ENCODE assay signal across 9 cellular contexts in genomic region chr6:37244430-37245310, GRCh38. TPM values are rescaled to one million over a fixed set of nuclear protein-coding genes. Genes with fewer than 3 reads are reported as not detected.
DNase-seq lines count a peak whose midpoint lies in the region; ATAC-seq and TF ChIP-seq lines count a peak whose summit lies in the region.
"Had no signal": no experiment of that assay in that cellular context is flagged by ENCODE, and none has a peak within 500 bp of the region (broad histone marks: within the 10 kb centered on the region; RNA-seq: fewer than 3 reads in every experiment).

No MANE protein-coding gene starts in this region.

- H2AK5ac ChIP-seq in trophoblast cell (ENCODE audit: low read length), result no peak overlapping the region

- ATAC-seq in GM19023 (IDR thresholded peaks at IDR 0.05; ENCODE audit: unreplicated experiment) (no peak), GM21528 (IDR thresholded peaks at IDR 0.05; ENCODE audit: low FRiP score, unreplicated experiment) (no peak)

- no peak overlapping the region for H3K14ac ChIP-seq in trophoblast cell (ENCODE audit: low read length)

- H2BK120ac ChIP-seq in trophoblast cell (ENCODE audit: insufficient read depth, low read length, poor library complexity), result peak overlapping the region; percentile 1

- H3K4me1 ChIP-seq in SJSA1 (replicated peaks), result peaks cover 54% of the 10 kb centered on the region
- H3K4me1 ChIP-seq in trophoblast cell (ENCODE audit: control insufficient read depth in 1 of 2, insufficient read depth in 2 of 2, low read length in 2 of 2), result peaks cover 16 to 18% of the 10 kb centered on the region in 2 experiments

- H3K27ac ChIP-seq in SJSA1, result peak overlapping the region; percentile 98
- H3K27ac ChIP-seq in trophoblast cell (ENCODE audit: low read depth, low read length), result no peak overlapping the region
- H3K27ac ChIP-seq: SK-N-MC had no signal

- H3K4me3 ChIP-seq in LNCaP clone FGC (ENCODE audit: low read depth, low read length) (no peak overlapping the region), SJSA1 (no peak overlapping the region), fibroblast of the aortic adventitia (ENCODE audit: low read depth, low read length) (no peak overlapping the region), trophoblast cell (ENCODE audit: low read depth, low read length) (no peak overlapping the region)
- H3K4me3 ChIP-seq: SK-N-MC had no signal

- H3K23ac ChIP-seq in trophoblast cell (ENCODE audit: low read length), result no peak overlapping the region

- TF ChIP-seq CTCF in LNCaP clone FGC (IDR thresholded peaks at IDR 0.05; ENCODE audit: control insufficient read depth, extremely low read depth, insufficient read depth) (no peak), fibroblast of the aortic adventitia (IDR thresholded peaks at IDR 0.05; ENCODE audit: insufficient read depth, low read length) (no peak)

- H3K79me2 ChIP-seq in trophoblast cell (ENCODE audit: control insufficient read depth, insufficient read depth, low read length, poor library complexity), result peaks cover 3% of the 10 kb centered on the region

- WGBS in trophoblast cell (ENCODE audit: extremely low coverage, insufficient coverage, insufficient read length), result no CpG with 5 or more reads among the region's 6 CpGs

- peak overlapping the region; percentile 32 for H4K91ac ChIP-seq in trophoblast cell (ENCODE audit: low read depth, low read length)

- H4K8ac ChIP-seq in trophoblast cell (ENCODE audit: low read depth, low read length), result no peak overlapping the region

- H2BK12ac ChIP-seq in trophoblast cell (ENCODE audit: low read length), result peak overlapping the region; percentile 56

- peaks cover 18% of the 10 kb centered on the region for H3K79me1 ChIP-seq in trophoblast cell (ENCODE audit: low read length)

- no peak overlapping the region for H3K4me2 ChIP-seq in trophoblast cell (ENCODE audit: low read length)

- DNase-seq in LNCaP clone FGC (ENCODE audit: low read depth) (peak; percentile 100), SJSA1 (ENCODE audit: low read depth in 1 of 2, low spot score in 2 of 2) (peak; percentile 83 to 85), fibroblast of the aortic adventitia (ENCODE audit: low read depth) (peak; percentile 100), trophoblast cell (peak in 1 of 2 donors; percentile 18), T-helper 2 cell (no peak)
- no peak for DNase-seq in activated T-cell treated with anti-CD3 and anti-CD28 coated beads, Interleukin-2, amount 50 U/mL, for 1 hour

- H3K9ac ChIP-seq in trophoblast cell (ENCODE audit: low read length), result no peak overlapping the region

- H3K36me3 ChIP-seq in SJSA1 (no peaks in the 10 kb centered on the region), trophoblast cell (ENCODE audit: control insufficient read depth in 1 of 2, insufficient read depth in 2 of 2, low read length in 2 of 2) (no peaks in the 10 kb centered on the region)

- H3K18ac ChIP-seq in trophoblast cell (ENCODE audit: low read length), result no peak overlapping the region

- H2BK5ac ChIP-seq in trophoblast cell (ENCODE audit: low read depth, low read length, poor library complexity), result no peak overlapping the region

- H4K12ac ChIP-seq in trophoblast cell (ENCODE audit: low read depth, low read length), result no peak overlapping the region

- no peak overlapping the region for H2AFZ ChIP-seq in trophoblast cell (ENCODE audit: insufficient read depth, low read length, poor library complexity)

- no peak overlapping the region for H3K4ac ChIP-seq in trophoblast cell (ENCODE audit: low read depth, low read length)

- H3K9me3 ChIP-seq in SJSA1 (replicated peaks), result no peaks in the 10 kb centered on the region
- H3K9me3 ChIP-seq in trophoblast cell (ENCODE audit: insufficient read depth, low read depth, low read length), result no peaks in the 10 kb centered on the region

- H3K27me3 ChIP-seq in SJSA1 (replicated peaks), result no peaks in the 10 kb centered on the region
- H3K27me3 ChIP-seq in trophoblast cell (ENCODE audit: insufficient read depth, low read length), result no peaks in the 10 kb centered on the region

RNA-seq across cellular contexts. Expression of gene TBC1D22B, which starts 12.9 kb away (rescaled TPM):
- total RNA-seq in SJSA1 (2014; rRNA removed; shearing (Covaris generic)), result 4.4 and 6.6 TPM in 2 replicates
- 3.5 and 4.8 TPM in 2 replicates for total RNA-seq in fibroblast of the aortic adventitia (ENCODE audit: low replicate concordance)
- polyA plus RNA-seq in trophoblast cell (2013), result 8.4 TPM in 2 replicates

RNA-seq across cellular contexts. Expression of gene TMEM217, which starts 13.3 kb away (rescaled TPM):
- 0.31 and 0.74 TPM in 2 replicates for total RNA-seq in SJSA1 (2014; rRNA removed; shearing (Covaris generic))
- 0.09 TPM in 1 of 2 replicates, not detected in the other for total RNA-seq in fibroblast of the aortic adventitia (ENCODE audit: low replicate concordance)
- polyA plus RNA-seq in trophoblast cell (2013), result 1.7 and 2.2 TPM in 2 replicates

Comparison
In these comparisons a context has a peak if more than half of its experiments do, and no peak if none do; other contexts are left out.
1. DNase-seq: peak in LNCaP clone FGC (single experiment), SJSA1 (2 of 2) and fibroblast of the aortic adventitia (single experiment); none in activated T-cell treated with anti-CD3 and anti-CD28 coated beads, Interleukin-2, amount 50 U/mL, for 1 hour (single experiment) and T-helper 2 cell (0 of 5).